33 cellular contexts compared by ENCODE assay signal in the genomic region with DNA sequence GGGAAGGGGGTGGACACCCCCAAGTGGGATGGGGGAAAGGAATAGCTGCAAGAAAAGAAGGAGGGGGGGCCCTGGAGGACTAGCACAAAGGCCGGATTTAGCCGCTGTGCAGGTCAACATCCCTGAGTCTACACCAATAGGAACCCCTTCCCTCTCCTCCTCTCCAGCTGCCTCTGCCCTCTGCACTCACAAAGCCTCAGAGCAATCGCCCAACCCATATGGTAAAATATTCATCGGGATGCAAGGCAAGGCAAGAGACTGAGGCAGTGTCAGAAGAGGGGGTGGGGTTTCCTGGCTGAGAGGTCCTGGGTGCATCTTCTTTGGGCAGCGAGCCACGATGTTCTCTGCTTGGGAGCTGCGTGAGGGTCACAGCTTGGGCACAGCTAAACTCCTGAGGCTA.
"Had no signal": no experiment of that assay in that cellular context is flagged by ENCODE, and none has a peak within 500 bp of the region (broad histone marks: within the 10 kb centered on the region; RNA-seq: fewer than 3 reads in every experiment).

No MANE protein-coding gene starts in this region.

- ATAC-seq: activated CD4-positive, CD25-positive, alpha-beta regulatory T cell treated with anti-CD3 and anti-CD28 coated beads, Interleukin-2, amount 50 U/mL, for 24 hours; gastroesophageal sphincter; mucosa of descending colon; natural killer cell treated with Interleukin-12 subunit alpha and Interleukin-12 subunit beta and Interleukin-15 and Interleukin-18, amount 100 ng/mL, for 72 hours; sciatic nerve had no signal

- H3K36me3 Mint-ChIP-seq: activated naive CD4-positive, alpha-beta T cell treated with anti-CD3 and anti-CD28 coated beads, Interleukin-2, amount 10 ng/mL, durations not matched to agents 7 days and 5 days; activated naive CD8-positive, alpha-beta T cell treated with anti-CD3 and anti-CD28 coated beads, Interleukin-2, amount 10 ng/mL, durations not matched to agents 7 days and 5 days; brain; natural killer cell treated with Interleukin-12 subunit alpha and Interleukin-12 subunit beta and Interleukin-15 and Interleukin-18, amount 100 ng/mL, for 72 hours; type B pancreatic cell had no signal

- H3K9me3 Mint-ChIP-seq: activated naive CD4-positive, alpha-beta T cell treated with anti-CD3 and anti-CD28 coated beads, Interleukin-2, amount 10 ng/mL, durations not matched to agents 7 days and 5 days; activated naive CD8-positive, alpha-beta T cell treated with anti-CD3 and anti-CD28 coated beads, Interleukin-2, amount 10 ng/mL, durations not matched to agents 7 days and 5 days; activated T-helper 1 cell treated with anti-CD3 and anti-CD28 coated beads, Interleukin-12 subunit alpha, Interleukin-12 subunit beta, Interleukin-2, Interleukin-4 antibody, amounts not matched to agents 30 ng/mL and 10 ng/mL and 1 ng/mL, durations not matched to agents 14 hours and 24 hours and 36 hours; natural killer cell treated with Interleukin-12 subunit alpha and Interleukin-12 subunit beta and Interleukin-15 and Interleukin-18, amount 100 ng/mL, for 72 hours; stimulated activated naive CD8-positive, alpha-beta T cell treated with anti-CD3 and anti-CD28 coated beads, Interleukin-15, Interleukin-2, amounts not matched to agents 100 ng/mL and 50 ng/mL, for 24 hours had no signal

- H3K79me2 ChIP-seq: hepatocyte had no signal

- H3K27me3 Mint-ChIP-seq: brain had no signal

- H3K4me3 Mint-ChIP-seq: activated naive CD4-positive, alpha-beta T cell treated with anti-CD3 and anti-CD28 coated beads, Interleukin-2, amount 10 ng/mL, durations not matched to agents 7 days and 5 days; activated naive CD8-positive, alpha-beta T cell treated with anti-CD3 and anti-CD28 coated beads, Interleukin-2, amount 10 ng/mL, durations not matched to agents 7 days and 5 days; activated T-helper 1 cell treated with anti-CD3 and anti-CD28 coated beads, Interleukin-12 subunit alpha, Interleukin-12 subunit beta, Interleukin-2, Interleukin-4 antibody, amounts not matched to agents 30 ng/mL and 10 ng/mL and 1 ng/mL, durations not matched to agents 14 hours and 24 hours and 36 hours; brain; natural killer cell treated with Interleukin-12 subunit alpha and Interleukin-12 subunit beta and Interleukin-15 and Interleukin-18, amount 100 ng/mL, for 72 hours; stimulated activated naive CD8-positive, alpha-beta T cell treated with anti-CD3 and anti-CD28 coated beads, Interleukin-15, Interleukin-2, amounts not matched to agents 100 ng/mL and 50 ng/mL, for 24 hours; type B pancreatic cell had no signal

- H3K4me3 ChIP-seq: ascending aorta, cardiac muscle cell, colonic mucosa, gastroesophageal sphincter, hepatocyte, left ventricle myocardium inferior, lung, mucosa of descending colon, ovary, skin epidermis, thoracic aorta, uterus had no signal

- H3K4me2 ChIP-seq: hepatocyte had no signal

- H3K27ac ChIP-seq: ascending aorta, cardiac muscle cell, colonic mucosa, gastroesophageal sphincter, hepatocyte, left ventricle myocardium inferior, neutrophil, ovary, skin epidermis, thoracic aorta, uterus, VCaP had no signal

- FAIRE-seq: endothelial cell of umbilical vein had no signal

- DNase-seq: activated CD4-positive, alpha-beta T cell treated with anti-CD3 and anti-CD28 coated beads for 48 hours; activated CD4-positive, alpha-beta T cell treated with anti-CD3 and anti-CD28 coated beads, Interleukin-2, amount 50 U/mL, for 48 hours; activated CD8-positive, alpha-beta memory T cell treated with anti-CD3 and anti-CD28 coated beads for 24 hours; activated effector memory CD4-positive, alpha-beta T cell treated with anti-CD3 and anti-CD28 coated beads, Interleukin-2, amount 50 U/mL, for 16 hours; activated naive CD4-positive, alpha-beta T cell treated with anti-CD3 and anti-CD28 coated beads, Interleukin-2, amount 10 ng/mL, durations not matched to agents 7 days and 5 days; activated naive CD8-positive, alpha-beta T cell treated with anti-CD3 and anti-CD28 coated beads, Interleukin-2, amount 10 ng/mL, durations not matched to agents 7 days and 5 days; cerebellar nuclear complex; colonic mucosa; effector memory CD4-positive, alpha-beta T cell; left ventricle myocardium inferior; mucosa of descending colon; ovary; stimulated activated CD4-positive, alpha-beta T cell treated with anti-CD3 and anti-CD28 coated beads, Interleukin-12 subunit alpha, Interleukin-12 subunit beta, amount 100 ng/mL, for 4 hours; stimulated activated CD4-positive, alpha-beta T cell treated with anti-CD3 and anti-CD28 coated beads, Interleukin-4, amount 100 ng/mL, for 1 hour; uterus had no signal

- H3K4me1 ChIP-seq: ascending aorta, colonic mucosa, gastroesophageal sphincter, left ventricle myocardium inferior, uterus had no signal

- H3K27me3 ChIP-seq: ascending aorta, cardiac muscle cell, colonic mucosa, hepatocyte, ovary, uterus had no signal

- H3K9me3 ChIP-seq: ascending aorta, colonic mucosa, mucosa of descending colon, neutrophil, ovary, uterus had no signal

- H3K36me3 ChIP-seq: ascending aorta, cardiac muscle cell, colonic mucosa, gastroesophageal sphincter, left ventricle myocardium inferior, neutrophil, ovary, thoracic aorta, uterus had no signal

- H2AFZ ChIP-seq: hepatocyte had no signal

- H3K27ac Mint-ChIP-seq: activated naive CD4-positive, alpha-beta T cell treated with anti-CD3 and anti-CD28 coated beads, Interleukin-2, amount 10 ng/mL, durations not matched to agents 7 days and 5 days; activated naive CD8-positive, alpha-beta T cell treated with anti-CD3 and anti-CD28 coated beads, Interleukin-2, amount 10 ng/mL, durations not matched to agents 7 days and 5 days; activated T-helper 1 cell treated with anti-CD3 and anti-CD28 coated beads, Interleukin-12 subunit alpha, Interleukin-12 subunit beta, Interleukin-2, Interleukin-4 antibody, amounts not matched to agents 30 ng/mL and 10 ng/mL and 1 ng/mL, durations not matched to agents 14 hours and 24 hours and 36 hours; natural killer cell treated with Interleukin-12 subunit alpha and Interleukin-12 subunit beta and Interleukin-15 and Interleukin-18, amount 100 ng/mL, for 72 hours; progenitor cell of endocrine pancreas; stimulated activated naive CD8-positive, alpha-beta T cell treated with anti-CD3 and anti-CD28 coated beads, Interleukin-15, Interleukin-2, amounts not matched to agents 100 ng/mL and 50 ng/mL, for 24 hours; type B pancreatic cell had no signal

- H3K4me1 Mint-ChIP-seq: activated naive CD4-positive, alpha-beta T cell treated with anti-CD3 and anti-CD28 coated beads, Interleukin-2, amount 10 ng/mL, durations not matched to agents 7 days and 5 days; activated naive CD8-positive, alpha-beta T cell treated with anti-CD3 and anti-CD28 coated beads, Interleukin-2, amount 10 ng/mL, durations not matched to agents 7 days and 5 days had no signal
